19 cellular contexts compared by ENCODE assay signal in the genomic region with DNA sequence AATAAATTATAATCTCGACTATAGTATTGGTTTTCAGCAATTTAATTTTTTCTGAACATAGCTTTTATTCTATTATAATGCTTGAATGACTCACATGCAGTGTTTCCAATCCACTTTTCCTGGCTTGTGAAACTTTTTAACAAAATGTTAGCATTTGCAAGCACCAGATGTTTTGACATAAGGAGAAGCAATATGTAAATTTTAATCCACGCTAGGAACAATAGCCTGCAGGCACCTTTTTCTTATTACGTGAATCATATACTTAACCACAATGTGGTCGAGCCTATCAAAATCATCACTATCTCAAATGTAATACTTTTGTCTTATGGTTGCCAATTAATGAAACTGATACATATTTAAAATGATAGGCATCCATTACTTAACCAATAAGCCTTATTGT.
DNase-seq lines count a peak whose midpoint lies in the region; TF ChIP-seq lines count a peak whose summit lies in the region.
"Had no signal": no experiment of that assay in that cellular context is flagged by ENCODE, and none has a peak within 500 bp of the region (broad histone marks: within the 10 kb centered on the region; RNA-seq: fewer than 3 reads in every experiment).

No MANE protein-coding gene starts in this region.

- intact Hi-C loops in spleen (cut with DNase I; ENCODE audit: low total_unique reads), result no loop called here

- H3K36me3 ChIP-seq in spleen, result no peaks in the 10 kb centered on the region
- no peaks in the 10 kb centered on the region for H3K36me3 ChIP-seq in right atrium auricular region
- H3K36me3 ChIP-seq: BLaER1 had no signal

- 77 to 88% (median 82%) methylated on average over 4 of the region's 4 CpGs for WGBS in spleen, 5 donors

- no peak for TF ChIP-seq CTCF in spleen (IDR thresholded peaks at IDR 0.05 in 8 of 11, conservative IDR thresholded peaks at IDR 0.05 in 3 of 11)
- TF ChIP-seq CTCF in right atrium auricular region (IDR thresholded peaks at IDR 0.05), result no peak

- TF ChIP-seq POLR2A in spleen (IDR thresholded peaks at IDR 0.05), result no peak

- H3K27me3 ChIP-seq in spleen (replicated peaks in 1 of 7) (no peaks in the 10 kb centered on the region), right atrium auricular region (no peaks in the 10 kb centered on the region)
- H3K27me3 ChIP-seq: BLaER1 had no signal

- H3K9me3 ChIP-seq in spleen (peaks cover 0 to 5% (median 0%) of the 10 kb centered on the region in 8 donors), right atrium auricular region (no peaks in the 10 kb centered on the region)
- H3K9me3 ChIP-seq: BLaER1 had no signal

- H3K27ac ChIP-seq in spleen, result no peak overlapping the region
- no peak overlapping the region for H3K27ac ChIP-seq in right atrium auricular region
- H3K27ac ChIP-seq: BLaER1 had no signal

- H3K4me3 ChIP-seq in spleen, result no peak overlapping the region
- no peak overlapping the region for H3K4me3 ChIP-seq in right atrium auricular region
- H3K4me3 ChIP-seq: BLaER1 had no signal

- H3K4me1 ChIP-seq in spleen (no peaks in the 10 kb centered on the region), right atrium auricular region (no peaks in the 10 kb centered on the region)
- H3K4me1 ChIP-seq: BLaER1 had no signal

- DNase-seq in NCI-H2171 treated with DMSO at 0.1 percent for 48 hours (lab: John Stamatoyannopoulos, UW) (peak; percentile 40), NCI-H2171 (lab: John Stamatoyannopoulos, UW) (no peak), NCI-H69 (lab: John Stamatoyannopoulos, UW) (peak; percentile 31), dedifferentiated amniotic fluid mesenchymal stem cell (ENCODE audit: extremely low spot score) (peak; percentile 54), fibroblast of the conjunctiva (ENCODE audit: low read depth) (peak; percentile 62), 8988T (no peak), spleen (no peak), right atrium auricular region (ENCODE audit: low spot score) (no peak)
- DNase-seq: CD4-positive, alpha-beta memory T cell; DMS53; HFFc6; KG1; NCI-H1048; NCI-H1436 treated with DMSO at 0.1 percent for 48 hours; NCI-H2029 treated with DMSO at 0.1 percent for 48 hours; NCI-H446 treated with DMSO at 0.1 percent for 48 hours; NCI-H774; SHP77 treated with DMSO at 0.1 percent for 48 hours had no signal

Comparison
In these comparisons a context has a peak if more than half of its experiments do, and no peak if none do; other contexts are left out.
1. DNase-seq: peak in NCI-H2171 treated with DMSO at 0.1 percent for 48 hours (single experiment), NCI-H69 (single experiment), dedifferentiated amniotic fluid mesenchymal stem cell (single experiment) and fibroblast of the conjunctiva (single experiment); none in NCI-H2171 (single experiment), 8988T (single experiment), spleen (single experiment) and right atrium auricular region (single experiment).